In genomic region chr9:91078041-91078441, GRCh38 we compare ENCODE assay signal across 18 cellular contexts.
DNase-seq lines count a peak whose midpoint lies in the region; FAIRE-seq and TF ChIP-seq lines count a peak whose summit lies in the region.
"Had no signal": no experiment of that assay in that cellular context is flagged by ENCODE, and none has a peak within 500 bp of the region (broad histone marks: within the 10 kb centered on the region; RNA-seq: fewer than 3 reads in every experiment).

No MANE protein-coding gene starts in this region.

- H3K4me2 ChIP-seq in trophoblast cell (ENCODE audit: low read length) = no peak overlapping the region

- DNase-seq in adipocyte (ENCODE audit: low read depth) (peak; percentile 59), fibroblast of gingiva (ENCODE audit: low read depth) (peak; percentile 55), trophoblast cell (peak; percentile 15 to 86), H7 (no peak), COR-L47 (lab: John Stamatoyannopoulos, UW) (no peak), H54 (ENCODE audit: insufficient read length, low spot score) (no peak), GM12892 (ENCODE audit: insufficient read length) (no peak)
- DNase-seq: NCI-H1048, NCI-H146, NCI-H2081 treated with DMSO at 0.1 percent for 48 hours, NCI-H2227 treated with DMSO at 0.1 percent for 48 hours, NCI-H524 treated with DMSO at 0.1 percent for 48 hours, OCI-M1, RPMI8226 had no signal

- no CpG with 5 or more reads among the region's 2 CpGs for WGBS in trophoblast cell (ENCODE audit: extremely low coverage, insufficient coverage, insufficient read length)

- no peak overlapping the region for H3K14ac ChIP-seq in trophoblast cell (ENCODE audit: low read length)

- no peak overlapping the region for H3K18ac ChIP-seq in trophoblast cell (ENCODE audit: low read length)

- no peak overlapping the region for H2AFZ ChIP-seq in trophoblast cell (ENCODE audit: insufficient read depth, low read length, poor library complexity)

- no peak overlapping the region for H3K27ac ChIP-seq in trophoblast cell (ENCODE audit: low read depth, low read length)
- H3K27ac ChIP-seq: C4-2B had no signal

- H3K9ac ChIP-seq in adipocyte (ENCODE audit: low read length) (no peak overlapping the region), trophoblast cell (ENCODE audit: low read length) (no peak overlapping the region)

- H3K79me1 ChIP-seq in trophoblast cell (ENCODE audit: low read length) = no peaks in the 10 kb centered on the region

- no peak overlapping the region for H4K91ac ChIP-seq in trophoblast cell (ENCODE audit: low read depth, low read length)

- H4K12ac ChIP-seq in trophoblast cell (ENCODE audit: low read depth, low read length) = no peak overlapping the region

- H3K9me3 ChIP-seq in adipocyte (ENCODE audit: control insufficient read depth, low read length) = no peaks in the 10 kb centered on the region
- H3K9me3 ChIP-seq in trophoblast cell (ENCODE audit: insufficient read depth, low read depth, low read length) = no peaks in the 10 kb centered on the region

- TF ChIP-seq POLR2A in H54 (IDR thresholded peaks at IDR 0.05; ENCODE audit: low read depth, low read length) = no peak
- TF ChIP-seq POLR2A in GM12892 (IDR thresholded peaks at IDR 0.05; ENCODE audit: low read depth, low read length) = no peak

- H3K23ac ChIP-seq in trophoblast cell (ENCODE audit: low read length) = no peak overlapping the region

- no peak overlapping the region for H3K4me3 ChIP-seq in adipocyte (ENCODE audit: low read length)
- H3K4me3 ChIP-seq in trophoblast cell (ENCODE audit: low read depth, low read length) = no peak overlapping the region
- no peak overlapping the region for H3K4me3 ChIP-seq in H7 (ENCODE audit: insufficient read depth, low read depth, low read length)
- H3K4me3 ChIP-seq: GM12878, K562 had no signal

- H3K4me1 ChIP-seq in adipocyte (ENCODE audit: control insufficient read depth, insufficient read depth, low read length) (peaks cover 7% of the 10 kb centered on the region), trophoblast cell (ENCODE audit: control insufficient read depth in 1 of 2, insufficient read depth in 2 of 2, low read length in 2 of 2) (peaks cover 11 to 21% of the 10 kb centered on the region in 2 experiments)

- H2AK5ac ChIP-seq in trophoblast cell (ENCODE audit: low read length) = no peak overlapping the region

- H3K27me3 ChIP-seq in adipocyte (replicated peaks; ENCODE audit: control insufficient read depth, insufficient read depth, low read length) (no peaks in the 10 kb centered on the region), trophoblast cell (ENCODE audit: insufficient read depth, low read length) (no peaks in the 10 kb centered on the region), H7 (ENCODE audit: control insufficient read depth, insufficient read depth, low read length) (no peaks in the 10 kb centered on the region)

- no peak overlapping the region for H4K8ac ChIP-seq in trophoblast cell (ENCODE audit: low read depth, low read length)

- H2BK120ac ChIP-seq in trophoblast cell (ENCODE audit: insufficient read depth, low read length, poor library complexity) = no peak overlapping the region

- H3K36me3 ChIP-seq in adipocyte (ENCODE audit: control insufficient read depth, insufficient read depth, low read length, severe bottlenecking) (no peaks in the 10 kb centered on the region), trophoblast cell (ENCODE audit: control insufficient read depth in 1 of 2, insufficient read depth in 2 of 2, low read length in 2 of 2) (no peaks in the 10 kb centered on the region), H7 (replicated peaks; ENCODE audit: control insufficient read depth, insufficient read depth, low read length) (no peaks in the 10 kb centered on the region)

- FAIRE-seq in H54 (lab: Jason Lieb, UNC) = no peak
- FAIRE-seq in GM12892 (lab: Jason Lieb, UNC) = no peak
- FAIRE-seq: HTR-8/SVneo, K562 had no signal

- H3K79me2 ChIP-seq in trophoblast cell (ENCODE audit: control insufficient read depth, insufficient read depth, low read length, poor library complexity) = no peaks in the 10 kb centered on the region

- H2BK5ac ChIP-seq in trophoblast cell (ENCODE audit: low read depth, low read length, poor library complexity) = no peak overlapping the region

- no peak overlapping the region for H2BK12ac ChIP-seq in trophoblast cell (ENCODE audit: low read length)

- no peak overlapping the region for H3K4ac ChIP-seq in trophoblast cell (ENCODE audit: low read depth, low read length)

Comparison
In these comparisons a context has a peak if more than half of its experiments do, and no peak if none do; other contexts are left out.
1. DNase-seq: peak in adipocyte (single experiment), fibroblast of gingiva (single experiment) and trophoblast cell (2 of 2); none in H7 (single experiment), COR-L47 (single experiment), H54 (single experiment) and GM12892 (single experiment).